ENCODE assay signal across 17 cellular contexts in genomic region chr13:33869005-33869404, GRCh38. TPM values are rescaled to one million over a fixed set of nuclear protein-coding genes. Genes with fewer than 3 reads are reported as not detected.
A peak's percentile ranks its signal among the peaks of the same experiment; 100 is the strongest.
DNase-seq lines count a peak whose midpoint lies in the region; ATAC-seq and TF ChIP-seq lines count a peak whose summit lies in the region.
"Had no signal": no experiment of that assay in that cellular context is flagged by ENCODE, and none has a peak within 500 bp of the region (broad histone marks: within the 10 kb centered on the region; RNA-seq: fewer than 3 reads in every experiment).

No MANE protein-coding gene starts in this region.

- H3K27ac ChIP-seq in AG04450 (ENCODE audit: low read depth, low read length) (peak overlapping the region; percentile 11), HEK293 (ENCODE audit: extremely low read depth, low read depth, low read length) (no peak overlapping the region)
- H3K27ac ChIP-seq in CD4-positive, alpha-beta T cell (ENCODE audit: low read depth, low read length), result no peak overlapping the region

- H3K4me1 Mint-ChIP-seq in CD4-positive, alpha-beta T cell (ENCODE audit: low read depth), result no peaks in the 10 kb centered on the region
- H3K4me1 Mint-ChIP-seq in activated CD8-positive, alpha-beta memory T cell treated with anti-CD3 and anti-CD28 coated beads, Interleukin-2, amount 10 ng/mL, durations not matched to agents 7 days and 5 days, result no peaks in the 10 kb centered on the region

- H3K9me3 ChIP-seq in AG04450 (ENCODE audit: control insufficient read depth, insufficient read depth, low read length), result no peaks in the 10 kb centered on the region
- H3K9me3 ChIP-seq in HEK293 (ENCODE audit: control insufficient read depth, insufficient read depth, low read depth, low read length), result no peaks in the 10 kb centered on the region
- H3K9me3 ChIP-seq in CD4-positive, alpha-beta T cell (ENCODE audit: control insufficient read depth, low read length), result no peaks in the 10 kb centered on the region

- no peaks in the 10 kb centered on the region for H3K9me3 Mint-ChIP-seq in CD4-positive, alpha-beta T cell
- H3K9me3 Mint-ChIP-seq in activated CD8-positive, alpha-beta memory T cell treated with anti-CD3 and anti-CD28 coated beads, Interleukin-2, amount 10 ng/mL, durations not matched to agents 7 days and 5 days (ENCODE audit: low read depth), result no peaks in the 10 kb centered on the region

- DNase-seq in AG04450 (ENCODE audit: low read depth, low spot score) (no peak), astrocyte of the cerebellum (ENCODE audit: low read depth) (peak; percentile 24), left kidney (ENCODE audit: low read depth, low spot score) (peak; percentile 43)
- no peak for DNase-seq in CD4-positive, alpha-beta T cell
- DNase-seq in activated CD8-positive, alpha-beta memory T cell treated with anti-CD3 and anti-CD28 coated beads, Interleukin-2, amount 10 ng/mL, durations not matched to agents 7 days and 5 days, result no peak
- DNase-seq: DMS153, EL, H7, Kasumi-1, NCI-H1417, NCI-H2029, NCI-H2227 treated with DMSO at 0.1 percent for 48 hours, Right ventricle myocardium superior had no signal

- H3K27me3 ChIP-seq in AG04450 (ENCODE audit: control insufficient read depth, insufficient read depth, low read length), result no peaks in the 10 kb centered on the region
- no peaks in the 10 kb centered on the region for H3K27me3 ChIP-seq in CD4-positive, alpha-beta T cell (ENCODE audit: control insufficient read depth, insufficient read depth, low read length)

- no peak overlapping the region for H3K4me3 Mint-ChIP-seq in CD4-positive, alpha-beta T cell
- no peak overlapping the region for H3K4me3 Mint-ChIP-seq in activated CD8-positive, alpha-beta memory T cell treated with anti-CD3 and anti-CD28 coated beads, Interleukin-2, amount 10 ng/mL, durations not matched to agents 7 days and 5 days

- no peaks in the 10 kb centered on the region for H3K36me3 Mint-ChIP-seq in CD4-positive, alpha-beta T cell (ENCODE audit: low read depth)
- H3K36me3 Mint-ChIP-seq in activated CD8-positive, alpha-beta memory T cell treated with anti-CD3 and anti-CD28 coated beads, Interleukin-2, amount 10 ng/mL, durations not matched to agents 7 days and 5 days, result peaks cover 8% of the 10 kb centered on the region

- POLR2A ChIA-PET in AG04450 (lab: Yijun Ruan, JAX) (no interaction called here), HEK293 (lab: Yijun Ruan, JAX) (no interaction called here)
- POLR2A ChIA-PET in CD4-positive, alpha-beta T cell (lab: Charles Lee), result no interaction called here

- intact Hi-C loops in CD4-positive, alpha-beta T cell (cut with DNase I, micrococcal nuclease), result no loop called here

- CTCF ChIA-PET in AG04450 (lab: Charles Lee), result no interaction called here
- CTCF ChIA-PET in HEK293 (lab: Yijun Ruan, JAX), result no interaction called here
- CTCF ChIA-PET in CD4-positive, alpha-beta T cell (lab: Charles Lee), result no interaction called here
- CTCF ChIA-PET in activated CD8-positive, alpha-beta memory T cell treated with anti-CD3 and anti-CD28 coated beads, Interleukin-2, amount 10 ng/mL, durations not matched to agents 7 days and 5 days (lab: Charles Lee), result no interaction called here

- no peak for ATAC-seq in CD4-positive, alpha-beta T cell (ENCODE audit: poor library complexity)
- no peak for ATAC-seq in activated CD8-positive, alpha-beta memory T cell treated with anti-CD3 and anti-CD28 coated beads, Interleukin-2, amount 10 ng/mL, durations not matched to agents 7 days and 5 days
- no peak for ATAC-seq in GM18498 (IDR thresholded peaks at IDR 0.05; ENCODE audit: unreplicated experiment)
- ATAC-seq: Panc1, SK-N-SH treated with all-trans-retinoic acid at 6 μM for 48 hours had no signal

- no peak overlapping the region for H3K27ac Mint-ChIP-seq in CD4-positive, alpha-beta T cell
- H3K27ac Mint-ChIP-seq in activated CD8-positive, alpha-beta memory T cell treated with anti-CD3 and anti-CD28 coated beads, Interleukin-2, amount 10 ng/mL, durations not matched to agents 7 days and 5 days, result no peak overlapping the region

- peaks cover 0 to 3% of the 10 kb centered on the region in 2 experiments; a peak in 1 of 3 replicates for H3K36me3 ChIP-seq in HEK293 (ENCODE audit: control insufficient read depth in 2 of 2, insufficient read depth in 1 of 2, low read length in 2 of 2)

- no peaks in the 10 kb centered on the region for H3K27me3 Mint-ChIP-seq in CD4-positive, alpha-beta T cell
- H3K27me3 Mint-ChIP-seq in activated CD8-positive, alpha-beta memory T cell treated with anti-CD3 and anti-CD28 coated beads, Interleukin-2, amount 10 ng/mL, durations not matched to agents 7 days and 5 days, result no peaks in the 10 kb centered on the region

- H3K4me3 ChIP-seq in AG04450 (ENCODE audit: low read depth, low read length) (no peak overlapping the region), HEK293 (ENCODE audit: low read depth, low read length) (no peak overlapping the region), astrocyte of the cerebellum (ENCODE audit: low read depth, low read length) (no peak overlapping the region)

- H3K4me1 ChIP-seq in HEK293 (ENCODE audit: control insufficient read depth, insufficient read depth, low read length), result no peaks in the 10 kb centered on the region; the same call in 1 of the 2 replicates

- in situ Hi-C loops in astrocyte of the cerebellum (cut with HindIII; ENCODE audit: low sequenced_read_pairs), result no loop called here

- TF ChIP-seq CTCF in AG04450 (IDR thresholded peaks at IDR 0.05; ENCODE audit: low read depth, low read length) (no peak), HEK293 (tag by site-specific recombination; IDR thresholded peaks at IDR 0.05) (no peak), astrocyte of the cerebellum (IDR thresholded peaks at IDR 0.05; ENCODE audit: low read depth, low read length, missing control alignments) (no peak)
- no peak for TF ChIP-seq CTCF in CD4-positive, alpha-beta T cell (IDR thresholded peaks at IDR 0.05)

TF ChIP-seq in HEK293, 187 proteins besides CTCF, POLR2A, EP300 and RAD21:
- 0 out of 2 replicates have a peak, but pooled peaks have one; percentile 10 for TF ChIP-seq ZIC2 (tag by site-specific recombination; IDR thresholded peaks at IDR 0.05)
- TF ChIP-seq ZNF274 (IDR thresholded peaks at IDR 0.05; ENCODE audit: low read length), result no peak
- TF ChIP-seq ZNF274 (tag by site-specific recombination; IDR thresholded peaks at IDR 0.05; ENCODE audit: borderline replicate concordance), result no peak
- TF ChIP-seq ZNF585B (tag by site-specific recombination; IDR thresholded peaks at IDR 0.05), result no peak
- no peak for TF ChIP-seq ZNF76 (tag by site-specific recombination; IDR thresholded peaks at IDR 0.05; ENCODE audit: borderline replicate concordance, low read depth)
- no peak for TF ChIP-seq GFI1B (tag by site-specific recombination; IDR thresholded peaks at IDR 0.05)

RNA-seq across cellular contexts. Expression of gene RFC3, which starts 51.1 kb away (rescaled TPM):
- polyA plus RNA-seq in AG04450 (2011; rRNA removed), result 5.3 and 7.1 TPM in 2 replicates
- 3.1 and 3.8 TPM in 2 replicates for polyA minus RNA-seq in AG04450 (2011; rRNA and poly(A)+ RNA removed)
- 1 to 10 TPM; 4.5 TPM for total RNA-seq in CD4-positive, alpha-beta T cell
- total RNA-seq in activated CD8-positive, alpha-beta memory T cell treated with anti-CD3 and anti-CD28 coated beads, Interleukin-2, amount 10 ng/mL, durations not matched to agents 7 days and 5 days, result 10 to 100 TPM; 48.3 to 51.8 TPM

Comparison
In these comparisons a context has a peak if more than half of its experiments do, and no peak if none do; other contexts are left out.
1. DNase-seq: peak in astrocyte of the cerebellum (single experiment) and left kidney (single experiment); none in AG04450 (single experiment), CD4-positive, alpha-beta T cell (0 of 10) and activated CD8-positive, alpha-beta memory T cell treated with anti-CD3 and anti-CD28 coated beads, Interleukin-2, amount 10 ng/mL, durations not matched to agents 7 days and 5 days (single experiment).
2. RNA of gene RFC3, which starts 51.1 kb away (total RNA-seq): 48.3 to 51.8 TPM in activated CD8-positive, alpha-beta memory T cell treated with anti-CD3 and anti-CD28 coated beads, Interleukin-2, amount 10 ng/mL, durations not matched to agents 7 days and 5 days; 4.5 TPM in CD4-positive, alpha-beta T cell; every median in the first group is over 4 times any median in the second.